9 cellular contexts compared by ENCODE assay signal in genomic region chr12:63415357-63415756, GRCh38.
"Had no signal": no experiment of that assay in that cellular context is flagged by ENCODE, and none has a peak within 500 bp of the region (broad histone marks: within the 10 kb centered on the region; RNA-seq: fewer than 3 reads in every experiment).

No MANE protein-coding gene starts in this region.

- H3K4me2 ChIP-seq: GM23338 had no signal

- H3K4me1 ChIP-seq: HAP-1 had no signal

- H3K27ac Mint-ChIP-seq: GM23338, HFFc6 had no signal

- ATAC-seq: GM23338, HCT116 had no signal

- H3K9ac ChIP-seq: GM23248 had no signal

- H3K36me3 ChIP-seq: HAP-1 had no signal

- H3K4me3 ChIP-seq: GM23248, GM23338, HAP-1 had no signal

- H3K27ac ChIP-seq: GM23248 had no signal

- H3K4me3 Mint-ChIP-seq: GM23338, H9, HFFc6 had no signal

- DNase-seq: GM23248, GOT3, H7, H9, HCEC 1CT, HFFc6 had no signal

- H3K9me3 ChIP-seq: HAP-1 had no signal

- H2AFZ ChIP-seq: GM23248, GM23338 had no signal
